ENCODE assay signal across 1 cellular context in the genomic region with DNA sequence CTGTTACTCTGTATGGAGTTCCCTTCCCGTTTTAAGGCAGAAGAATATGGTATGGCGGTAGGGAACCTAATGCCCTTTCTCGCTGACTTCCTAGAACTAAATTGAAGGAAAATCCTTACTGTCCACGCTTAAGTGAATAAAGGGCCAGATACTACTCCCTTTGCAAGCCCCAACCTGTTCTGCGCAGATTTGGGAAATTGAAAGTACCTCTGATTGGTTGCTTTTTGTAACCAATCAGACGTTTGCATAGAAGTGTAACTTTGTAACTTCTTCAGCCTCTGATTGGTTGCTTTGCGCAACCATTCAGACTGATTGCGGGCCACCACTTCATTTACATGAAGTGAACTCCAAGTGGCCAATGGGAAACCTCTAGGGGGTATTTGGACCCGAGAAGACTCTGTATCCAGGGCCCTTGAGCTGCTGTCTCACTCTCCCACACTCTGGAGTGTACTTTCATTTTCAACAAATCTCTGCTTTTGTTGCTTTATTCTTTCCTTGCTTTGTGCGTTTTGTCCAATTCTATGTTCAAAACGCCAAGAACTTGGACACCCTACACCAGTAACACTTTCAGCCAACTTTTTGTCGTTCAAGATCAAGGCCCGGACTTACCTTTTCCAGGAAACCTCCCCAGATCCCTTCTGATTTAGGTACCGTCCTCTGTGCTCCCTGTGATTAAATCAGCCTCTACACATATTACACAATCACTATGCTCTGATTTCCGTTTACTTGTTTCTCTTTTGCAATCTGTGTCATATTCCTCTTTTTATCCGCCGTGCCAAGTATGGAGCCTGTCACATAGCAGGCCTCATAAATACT.
TF ChIP-seq lines count a peak whose summit lies in the region.

No MANE protein-coding gene starts in this region.

TF ChIP-seq in SK-N-SH treated with all-trans-retinoic acid at 6 μM for 48 hours, 23 proteins besides CTCF, POLR2A, EP300 and RAD21 (continued from another document):
- TF ChIP-seq CSDC2 (CRISPR knock-in tag; IDR thresholded peaks at IDR 0.05) (no peak), ISL1 (CRISPR knock-in tag; IDR thresholded peaks at IDR 0.05) (no peak), ZC3H10 (CRISPR knock-in tag; IDR thresholded peaks at IDR 0.05) (no peak), POU6F1 (CRISPR knock-in tag; IDR thresholded peaks at IDR 0.05; ENCODE audit: borderline replicate concordance, low read depth) (no peak), GLIS3 (CRISPR knock-in tag; IDR thresholded peaks at IDR 0.05) (no peak)
- TF ChIP-seq, protein P1, sequence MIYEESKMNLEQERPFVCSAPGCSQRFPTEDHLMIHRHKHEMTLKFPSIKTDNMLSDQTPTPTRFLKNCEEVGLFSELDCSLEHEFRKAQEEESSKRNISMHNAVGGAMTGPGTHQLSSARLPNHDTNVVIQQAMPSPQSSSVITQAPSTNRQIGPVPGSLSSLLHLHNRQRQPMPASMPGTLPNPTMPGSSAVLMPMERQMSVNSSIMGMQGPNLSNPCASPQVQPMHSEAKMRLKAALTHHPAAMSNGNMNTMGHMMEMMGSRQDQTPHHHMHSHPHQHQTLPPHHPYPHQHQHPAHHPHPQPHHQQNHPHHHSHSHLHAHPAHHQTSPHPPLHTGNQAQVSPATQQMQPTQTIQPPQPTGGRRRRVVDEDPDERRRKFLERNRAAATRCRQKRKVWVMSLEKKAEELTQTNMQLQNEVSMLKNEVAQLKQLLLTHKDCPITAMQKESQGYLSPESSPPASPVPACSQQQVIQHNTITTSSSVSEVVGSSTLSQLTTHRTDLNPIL (CRISPR knock-in tag; IDR thresholded peaks at IDR 0.05; ENCODE audit: low read depth): no peak
- TF ChIP-seq, protein P2, sequence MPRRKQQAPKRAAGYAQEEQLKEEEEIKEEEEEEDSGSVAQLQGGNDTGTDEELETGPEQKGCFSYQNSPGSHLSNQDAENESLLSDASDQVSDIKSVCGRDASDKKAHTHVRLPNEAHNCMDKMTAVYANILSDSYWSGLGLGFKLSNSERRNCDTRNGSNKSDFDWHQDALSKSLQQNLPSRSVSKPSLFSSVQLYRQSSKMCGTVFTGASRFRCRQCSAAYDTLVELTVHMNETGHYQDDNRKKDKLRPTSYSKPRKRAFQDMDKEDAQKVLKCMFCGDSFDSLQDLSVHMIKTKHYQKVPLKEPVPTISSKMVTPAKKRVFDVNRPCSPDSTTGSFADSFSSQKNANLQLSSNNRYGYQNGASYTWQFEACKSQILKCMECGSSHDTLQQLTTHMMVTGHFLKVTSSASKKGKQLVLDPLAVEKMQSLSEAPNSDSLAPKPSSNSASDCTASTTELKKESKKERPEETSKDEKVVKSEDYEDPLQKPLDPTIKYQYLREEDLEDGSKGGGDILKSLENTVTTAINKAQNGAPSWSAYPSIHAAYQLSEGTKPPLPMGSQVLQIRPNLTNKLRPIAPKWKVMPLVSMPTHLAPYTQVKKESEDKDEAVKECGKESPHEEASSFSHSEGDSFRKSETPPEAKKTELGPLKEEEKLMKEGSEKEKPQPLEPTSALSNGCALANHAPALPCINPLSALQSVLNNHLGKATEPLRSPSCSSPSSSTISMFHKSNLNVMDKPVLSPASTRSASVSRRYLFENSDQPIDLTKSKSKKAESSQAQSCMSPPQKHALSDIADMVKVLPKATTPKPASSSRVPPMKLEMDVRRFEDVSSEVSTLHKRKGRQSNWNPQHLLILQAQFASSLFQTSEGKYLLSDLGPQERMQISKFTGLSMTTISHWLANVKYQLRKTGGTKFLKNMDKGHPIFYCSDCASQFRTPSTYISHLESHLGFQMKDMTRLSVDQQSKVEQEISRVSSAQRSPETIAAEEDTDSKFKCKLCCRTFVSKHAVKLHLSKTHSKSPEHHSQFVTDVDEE (CRISPR knock-in tag; IDR thresholded peaks at IDR 0.05): no peak
